In genomic region chr2:41727711-41728110, GRCh38 we compare ENCODE assay signal across 27 cellular contexts.
A peak's percentile ranks its signal among the peaks of the same experiment; 100 is the strongest.
DNase-seq lines count a peak whose midpoint lies in the region; ATAC-seq, FAIRE-seq and TF ChIP-seq lines count a peak whose summit lies in the region.
"Had no signal": no experiment of that assay in that cellular context is flagged by ENCODE, and none has a peak within 500 bp of the region (broad histone marks: within the 10 kb centered on the region; RNA-seq: fewer than 3 reads in every experiment).

No MANE protein-coding gene starts in this region.

- no peak for FAIRE-seq in small intestine (lab: Jason Lieb, UNC)
- FAIRE-seq: A204.1, GM12878, GM12892, GM19239 had no signal

- H3K27me3 ChIP-seq in SJCRH30: no peaks in the 10 kb centered on the region
- no peaks in the 10 kb centered on the region for H3K27me3 ChIP-seq in small intestine (ENCODE audit: control insufficient read depth in 2 of 2, insufficient read depth in 2 of 2, low read length in 2 of 2)
- H3K27me3 ChIP-seq: BLaER1 had no signal

- TF ChIP-seq CTCF in nephron (IDR thresholded peaks at IDR 0.05; ENCODE audit: unreplicated experiment in 3 of 3) (no peak), GM13977 (IDR thresholded peaks at IDR 0.05; ENCODE audit: extremely low read depth, insufficient read depth, missing control alignments) (no peak)

- WGBS in small intestine, 3 donors: 3 to 95% (median 31%) methylated on average over 1 of the region's 1 CpG

- no peak overlapping the region for H3K4me3 ChIP-seq in SJCRH30
- no peak overlapping the region for H3K4me3 ChIP-seq in small intestine (ENCODE audit: low read depth in 1 of 2, low read length in 2 of 2)
- H3K4me3 ChIP-seq: BLaER1, GM12878 had no signal

- in situ Hi-C loops in GM13977 (cut with MboI; ENCODE audit: low pct_unique_long_range_greater_than_20kb, low sequenced_read_pairs, unreplicated experiment): no loop called here

- no peaks in the 10 kb centered on the region for H3K27me3 Mint-ChIP-seq in nephron (ENCODE audit: low read depth)

- H3K36me3 ChIP-seq in SJCRH30: no peaks in the 10 kb centered on the region
- no peaks in the 10 kb centered on the region for H3K36me3 ChIP-seq in small intestine (ENCODE audit: control insufficient read depth in 2 of 2, insufficient read depth in 2 of 2, low read length in 2 of 2)
- H3K36me3 ChIP-seq: BE2C, BLaER1 had no signal

- H3K9me3 ChIP-seq in SJCRH30 (replicated peaks): no peaks in the 10 kb centered on the region; the same call in 1 of the 2 replicates
- no peaks in the 10 kb centered on the region for H3K9me3 ChIP-seq in small intestine (ENCODE audit: control insufficient read depth, low read depth)
- H3K9me3 ChIP-seq: BE2C, BLaER1 had no signal

- peaks cover 51% of the 10 kb centered on the region for H3K4me1 Mint-ChIP-seq in nephron
- H3K4me1 Mint-ChIP-seq: CD14-positive monocyte; CD4-positive, alpha-beta memory T cell; CD4-positive, CD25-positive, alpha-beta regulatory T cell; CD8-positive, alpha-beta memory T cell had no signal

- H3K9me3 Mint-ChIP-seq in nephron: no peaks in the 10 kb centered on the region
- H3K9me3 Mint-ChIP-seq: CD4-positive, CD25-positive, alpha-beta regulatory T cell had no signal

- peak; percentile 53 to 91 for DNase-seq in SJCRH30
- no peak for DNase-seq in small intestine
- DNase-seq in GM13977 (ENCODE audit: low spot score): no peak
- DNase-seq: 8988T; ACHN; BE2C; C1 segment of cervical spinal cord; CD4-positive, alpha-beta memory T cell; CD4-positive, CD25-positive, alpha-beta regulatory T cell; CD8-positive, alpha-beta memory T cell; COR-L47; DMS 273 treated with DMSO at 0.1 percent for 48 hours; DMS153; DMS53; DMS79; DND-41; EL; GDM1 had no signal

- no peaks in the 10 kb centered on the region for H3K36me3 Mint-ChIP-seq in nephron (ENCODE audit: low read depth)
- H3K36me3 Mint-ChIP-seq: CD14-positive monocyte; CD4-positive, alpha-beta memory T cell; CD4-positive, CD25-positive, alpha-beta regulatory T cell; CD8-positive, alpha-beta memory T cell had no signal

- H3K27ac ChIP-seq in SJCRH30: peak overlapping the region; percentile 71
- no peak overlapping the region for H3K27ac ChIP-seq in small intestine (ENCODE audit: low read depth in 1 of 2, low read length in 1 of 2)
- H3K27ac ChIP-seq: BLaER1 had no signal

- ATAC-seq in HG03175 (IDR thresholded peaks at IDR 0.05; ENCODE audit: unreplicated experiment) (peak; percentile 6), HG02610 (IDR thresholded peaks at IDR 0.05; ENCODE audit: unreplicated experiment) (no peak)
- ATAC-seq: GM12878 had no signal

- H3K27ac Mint-ChIP-seq in nephron: peak overlapping the region; percentile 57 to 65 (median 58)
- H3K27ac Mint-ChIP-seq: CD4-positive, alpha-beta memory T cell; CD4-positive, CD25-positive, alpha-beta regulatory T cell; CD8-positive, alpha-beta memory T cell had no signal

- H3K4me3 Mint-ChIP-seq in nephron: no peak overlapping the region
- H3K4me3 Mint-ChIP-seq: CD14-positive monocyte; CD4-positive, alpha-beta memory T cell; CD4-positive, CD25-positive, alpha-beta regulatory T cell; CD8-positive, alpha-beta memory T cell had no signal

- H3K4me1 ChIP-seq in SJCRH30 (peaks cover 53% of the 10 kb centered on the region), small intestine (ENCODE audit: control insufficient read depth in 2 of 2, insufficient read depth in 1 of 2, low read depth in 1 of 2, low read length in 1 of 2) (no peaks in the 10 kb centered on the region)
- H3K4me1 ChIP-seq: BE2C, BLaER1 had no signal

Comparison
In these comparisons a context has a peak if more than half of its experiments do, and no peak if none do; other contexts are left out.
1. DNase-seq: peak in SJCRH30 (2 of 2); none in small intestine (single experiment) and GM13977 (single experiment).